Comparison of ENCODE assay signal across 9 cellular contexts in genomic region chr7:13279854-13280435, GRCh38.
DNase-seq lines count a peak whose midpoint lies in the region; ATAC-seq, FAIRE-seq and TF ChIP-seq lines count a peak whose summit lies in the region.
"Had no signal": no experiment of that assay in that cellular context is flagged by ENCODE, and none has a peak within 500 bp of the region (broad histone marks: within the 10 kb centered on the region; RNA-seq: fewer than 3 reads in every experiment).

No MANE protein-coding gene starts in this region.

- H3K4me1 Mint-ChIP-seq in CD8-positive, alpha-beta T cell (ENCODE audit: low read depth) = no peaks in the 10 kb centered on the region
- no peaks in the 10 kb centered on the region for H3K4me1 Mint-ChIP-seq in activated T-helper 1 cell treated with anti-CD3 and anti-CD28 coated beads, Interleukin-12 subunit alpha, Interleukin-12 subunit beta, Interleukin-2, Interleukin-4 antibody, amounts not matched to agents 30 ng/mL and 10 ng/mL and 1 ng/mL, durations not matched to agents 14 hours and 24 hours and 36 hours (ENCODE audit: low read depth)

- no peaks in the 10 kb centered on the region for H3F3A ChIP-seq in SK-N-SH (replicated peaks; ENCODE audit: insufficient read depth)

- WGBS in SK-N-SH (ENCODE audit: low lambda C conversion rate) = 28% methylated on average over 3 of the region's 3 CpGs

- CTCF ChIA-PET in CD8-positive, alpha-beta T cell (lab: Charles Lee) = interaction anchor here (1.0 to 1.6 kb wide), 3 partner anchors 13 to 1410 kb away, joined by 4 to 7 read pairs (median 5); no protein-coding TSS in a partner anchor
- CTCF ChIA-PET in SK-N-SH (lab: Yijun Ruan, JAX) = interaction anchor here (0.7 to 6.1 kb wide), 19 partner anchors 11 to 1736 kb away, joined by 3 to 165 read pairs (median 4); partner anchors contain the start of gene ARL4A

- no peaks in the 10 kb centered on the region for H4K20me1 ChIP-seq in SK-N-SH (ENCODE audit: insufficient read depth)

- no peak overlapping the region for H3K9ac ChIP-seq in SK-N-SH

- no peaks in the 10 kb centered on the region for H3K9me3 ChIP-seq in CD8-positive, alpha-beta T cell (ENCODE audit: low read length)
- H3K9me3 ChIP-seq in SK-N-SH = no peaks in the 10 kb centered on the region
- H3K9me3 ChIP-seq in ascending aorta = no peaks in the 10 kb centered on the region

- H3K27ac ChIP-seq in CD8-positive, alpha-beta T cell (ENCODE audit: low read depth, low read length) = no peak overlapping the region
- no peak overlapping the region for H3K27ac ChIP-seq in SK-N-SH (ENCODE audit: low read depth in 2 of 2, low read length in 1 of 2)
- no peak overlapping the region for H3K27ac ChIP-seq in ascending aorta

- peak; percentile 98 for FAIRE-seq in frontal cortex (lab: Jason Lieb, UNC)

- no peaks in the 10 kb centered on the region for H3K9me2 ChIP-seq in SK-N-SH

- no peaks in the 10 kb centered on the region for H3K9me3 Mint-ChIP-seq in CD8-positive, alpha-beta T cell
- no peaks in the 10 kb centered on the region for H3K9me3 Mint-ChIP-seq in activated T-helper 1 cell treated with anti-CD3 and anti-CD28 coated beads, Interleukin-12 subunit alpha, Interleukin-12 subunit beta, Interleukin-2, Interleukin-4 antibody, amounts not matched to agents 30 ng/mL and 10 ng/mL and 1 ng/mL, durations not matched to agents 14 hours and 24 hours and 36 hours
- H3K9me3 Mint-ChIP-seq: dendritic cell treated with granulocyte-macrophage colony-stimulating factor and Interleukin-4, amounts not matched to agents 40 ng/mL and 50 ng/mL, for 4 days had no signal

- H3K4me1 ChIP-seq in CD8-positive, alpha-beta T cell (ENCODE audit: insufficient read depth, low read length) = no peaks in the 10 kb centered on the region
- H3K4me1 ChIP-seq in SK-N-SH (ENCODE audit: control insufficient read depth in 1 of 2, insufficient read depth in 2 of 2, low read depth in 1 of 2, low read length in 1 of 2) (no peaks in the 10 kb centered on the region), ascending aorta (no peaks in the 10 kb centered on the region)

- H2AFZ ChIP-seq in SK-N-SH (ENCODE audit: low read depth) = peak overlapping the region; percentile 33

- H3K4me2 ChIP-seq in SK-N-SH = no peak overlapping the region

- ATAC-seq in CD8-positive, alpha-beta T cell = no peak

- no peak for DNase-seq in CD8-positive, alpha-beta T cell
- peak; percentile 61 for DNase-seq in LoVo (ENCODE audit: low spot score)
- peak; percentile 23 for DNase-seq in SK-N-SH
- DNase-seq in frontal cortex (ENCODE audit: low spot score in 2 of 2) = peak in 1 of 2 donors; percentile 7
- DNase-seq in head of caudate nucleus = no peak
- DNase-seq in AG08396 (ENCODE audit: low spot score) = no peak
- no peak for DNase-seq in activated T-helper 1 cell treated with anti-CD3 and anti-CD28 coated beads, Interleukin-12 subunit alpha, Interleukin-12 subunit beta, Interleukin-2, Interleukin-4 antibody, amounts not matched to agents 30 ng/mL and 10 ng/mL and 1 ng/mL, durations not matched to agents 14 hours and 24 hours and 36 hours (ENCODE audit: low spot score)
- no peak for DNase-seq in ascending aorta (ENCODE audit: low spot score in 2 of 2)

- H3K36me3 Mint-ChIP-seq in CD8-positive, alpha-beta T cell = no peaks in the 10 kb centered on the region
- no peaks in the 10 kb centered on the region for H3K36me3 Mint-ChIP-seq in activated T-helper 1 cell treated with anti-CD3 and anti-CD28 coated beads, Interleukin-12 subunit alpha, Interleukin-12 subunit beta, Interleukin-2, Interleukin-4 antibody, amounts not matched to agents 30 ng/mL and 10 ng/mL and 1 ng/mL, durations not matched to agents 14 hours and 24 hours and 36 hours (ENCODE audit: low read depth)

- H3K27ac Mint-ChIP-seq in CD8-positive, alpha-beta T cell = no peak overlapping the region
- H3K27ac Mint-ChIP-seq in activated T-helper 1 cell treated with anti-CD3 and anti-CD28 coated beads, Interleukin-12 subunit alpha, Interleukin-12 subunit beta, Interleukin-2, Interleukin-4 antibody, amounts not matched to agents 30 ng/mL and 10 ng/mL and 1 ng/mL, durations not matched to agents 14 hours and 24 hours and 36 hours = no peak overlapping the region
- H3K27ac Mint-ChIP-seq: dendritic cell treated with granulocyte-macrophage colony-stimulating factor and Interleukin-4, amounts not matched to agents 40 ng/mL and 50 ng/mL, for 4 days had no signal

- no peak overlapping the region for H3K4me3 Mint-ChIP-seq in CD8-positive, alpha-beta T cell
- H3K4me3 Mint-ChIP-seq in activated T-helper 1 cell treated with anti-CD3 and anti-CD28 coated beads, Interleukin-12 subunit alpha, Interleukin-12 subunit beta, Interleukin-2, Interleukin-4 antibody, amounts not matched to agents 30 ng/mL and 10 ng/mL and 1 ng/mL, durations not matched to agents 14 hours and 24 hours and 36 hours = no peak overlapping the region
- H3K4me3 Mint-ChIP-seq: dendritic cell treated with granulocyte-macrophage colony-stimulating factor and Interleukin-4, amounts not matched to agents 40 ng/mL and 50 ng/mL, for 4 days had no signal

- no peaks in the 10 kb centered on the region for H3K27me3 ChIP-seq in CD8-positive, alpha-beta T cell (ENCODE audit: insufficient read depth, low read length)
- H3K27me3 ChIP-seq in SK-N-SH (ENCODE audit: insufficient read depth) = no peaks in the 10 kb centered on the region; the same call in 1 of the 2 replicates
- no peaks in the 10 kb centered on the region for H3K27me3 ChIP-seq in ascending aorta

- peak; percentile 56 for TF ChIP-seq CTCF in CD8-positive, alpha-beta T cell (IDR thresholded peaks at IDR 0.05)
- peak; percentile 79 for TF ChIP-seq CTCF in SK-N-SH (IDR thresholded peaks at IDR 0.05)
- peak in 1 of 3 experiments; percentile 49 for TF ChIP-seq CTCF in ascending aorta (IDR thresholded peaks at IDR 0.05)

- intact Hi-C loops in CD8-positive, alpha-beta T cell (cut with DNase I, micrococcal nuclease) = loop anchor here (2.0 to 10.0 kb wide), 3 partner anchors 462 to 1735 kb away; no protein-coding TSS in a partner anchor
- intact Hi-C loops in head of caudate nucleus (cut with DNase I) = no loop called here
- intact Hi-C loops in activated T-helper 1 cell treated with anti-CD3 and anti-CD28 coated beads, Interleukin-12 subunit alpha, Interleukin-12 subunit beta, Interleukin-2, Interleukin-4 antibody, amounts not matched to agents 30 ng/mL and 10 ng/mL and 1 ng/mL, durations not matched to agents 14 hours and 24 hours and 36 hours (cut with micrococcal nuclease) = loop anchor here (1.0 to 5.0 kb wide), 2 partner anchors 1411 to 1737 kb away; no protein-coding TSS in a partner anchor
- intact Hi-C loops in ascending aorta (cut with DNase I) = loop anchor here (5.0 kb wide), 2 partner anchors 1177 to 1412 kb away; no protein-coding TSS in a partner anchor

- peaks cover 8% of the 10 kb centered on the region for H3K27me3 Mint-ChIP-seq in CD8-positive, alpha-beta T cell (ENCODE audit: low read depth)
- no peaks in the 10 kb centered on the region for H3K27me3 Mint-ChIP-seq in activated T-helper 1 cell treated with anti-CD3 and anti-CD28 coated beads, Interleukin-12 subunit alpha, Interleukin-12 subunit beta, Interleukin-2, Interleukin-4 antibody, amounts not matched to agents 30 ng/mL and 10 ng/mL and 1 ng/mL, durations not matched to agents 14 hours and 24 hours and 36 hours (ENCODE audit: insufficient read depth)

- TF ChIP-seq EP300 in SK-N-SH (IDR thresholded peaks at IDR 0.05; ENCODE audit: borderline replicate concordance in 1 of 2, low read depth in 1 of 2, low read length in 1 of 2) = no peak

- no peaks in the 10 kb centered on the region for H3K79me2 ChIP-seq in SK-N-SH (ENCODE audit: insufficient read depth)

- POLR2A ChIA-PET in CD8-positive, alpha-beta T cell (lab: Charles Lee) = no interaction called here
- POLR2A ChIA-PET in SK-N-SH (lab: Yijun Ruan, JAX) = no interaction called here

- no peak overlapping the region for H3K4me3 ChIP-seq in CD8-positive, alpha-beta T cell (ENCODE audit: low read depth, low read length)
- H3K4me3 ChIP-seq in SK-N-SH (ENCODE audit: low read depth in 2 of 2, low read length in 1 of 2) = no peak overlapping the region
- no peak overlapping the region for H3K4me3 ChIP-seq in ascending aorta

- no peaks in the 10 kb centered on the region for H3K36me3 ChIP-seq in CD8-positive, alpha-beta T cell (ENCODE audit: insufficient read depth, low read length)
- no peaks in the 10 kb centered on the region for H3K36me3 ChIP-seq in SK-N-SH (replicated peaks in 1 of 2; ENCODE audit: control insufficient read depth in 1 of 2, insufficient read depth in 2 of 2, low read length in 1 of 2)
- no peaks in the 10 kb centered on the region for H3K36me3 ChIP-seq in ascending aorta

- peak; percentile 73 for TF ChIP-seq RAD21 in SK-N-SH (IDR thresholded peaks at IDR 0.05; ENCODE audit: low read length)

TF ChIP-seq in SK-N-SH, 30 proteins besides CTCF, POLR2A, EP300 and RAD21:
- 0 out of 2 replicates have a peak, but pooled peaks have one; percentile 9 for TF ChIP-seq SMC3 (IDR thresholded peaks at IDR 0.05; ENCODE audit: low read depth, low read length)
- TF ChIP-seq TEAD4 (IDR thresholded peaks at IDR 0.05; ENCODE audit: borderline replicate concordance, insufficient read depth) = no peak

Comparison
In these comparisons a context has a peak if more than half of its experiments do, and no peak if none do; other contexts are left out.
1. DNase-seq: peak in LoVo (single experiment) and SK-N-SH (single experiment); none in CD8-positive, alpha-beta T cell (0 of 7), head of caudate nucleus (0 of 42), AG08396 (single experiment), activated T-helper 1 cell treated with anti-CD3 and anti-CD28 coated beads, Interleukin-12 subunit alpha, Interleukin-12 subunit beta, Interleukin-2, Interleukin-4 antibody, amounts not matched to agents 30 ng/mL and 10 ng/mL and 1 ng/mL, durations not matched to agents 14 hours and 24 hours and 36 hours (single experiment) and ascending aorta (0 of 2).